In the genomic region with DNA sequence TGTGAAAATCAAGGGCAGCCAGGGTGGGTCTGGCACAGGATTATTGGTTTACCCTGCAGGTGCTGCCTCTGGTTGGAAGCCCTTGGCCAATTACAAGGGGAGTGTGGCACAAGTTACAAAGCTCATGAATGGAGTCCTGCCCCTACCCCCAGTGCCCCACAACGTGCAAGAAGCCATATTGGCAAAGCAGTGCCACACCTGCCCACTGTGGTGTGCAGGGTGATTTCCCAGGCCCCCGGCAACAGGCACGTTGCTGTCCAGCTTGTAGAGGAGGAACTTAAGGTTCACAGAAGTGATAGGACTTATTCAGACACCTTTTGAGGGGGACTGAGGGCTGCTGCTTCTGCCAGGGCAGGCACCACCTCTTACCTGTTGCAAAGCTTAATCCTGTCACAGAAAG, we compare ENCODE assay signal across 23 cellular contexts. TPM values are rescaled to one million over a fixed set of nuclear protein-coding genes. Genes with fewer than 3 reads are reported as not detected.
"Had no signal": no experiment of that assay in that cellular context is flagged by ENCODE, and none has a peak within 500 bp of the region (broad histone marks: within the 10 kb centered on the region; RNA-seq: fewer than 3 reads in every experiment).

No MANE protein-coding gene starts in this region.

- H3K4me3 ChIP-seq: body of pancreas, cardiac muscle cell, pancreas, uterus had no signal

- H3K27me3 Mint-ChIP-seq: activated naive CD4-positive, alpha-beta T cell treated with anti-CD3 and anti-CD28 coated beads, Interleukin-2, amount 50 U/mL, for 24 hours had no signal

- H3K36me3 Mint-ChIP-seq: activated naive CD4-positive, alpha-beta T cell treated with anti-CD3 and anti-CD28 coated beads, Interleukin-2, amount 50 U/mL, for 24 hours had no signal

- FAIRE-seq: pancreas had no signal

- H3K9me3 ChIP-seq: body of pancreas, pancreas, uterus had no signal

- H3K4me3 Mint-ChIP-seq: activated naive CD4-positive, alpha-beta T cell treated with anti-CD3 and anti-CD28 coated beads, Interleukin-2, amount 50 U/mL, for 24 hours; activated T-cell treated with anti-CD3 and anti-CD28 coated beads, Interleukin-2, amount 50 U/mL, for 72 hours; nephron had no signal

- H3K4me1 ChIP-seq: body of pancreas, pancreas, uterus had no signal

- H3K9me3 Mint-ChIP-seq: activated naive CD4-positive, alpha-beta T cell treated with anti-CD3 and anti-CD28 coated beads, Interleukin-2, amount 50 U/mL, for 24 hours; activated T-cell treated with anti-CD3 and anti-CD28 coated beads, Interleukin-2, amount 50 U/mL, for 72 hours; nephron had no signal

- ATAC-seq: body of pancreas, pancreas, right cardiac atrium had no signal

- H3K4me1 Mint-ChIP-seq: activated naive CD4-positive, alpha-beta T cell treated with anti-CD3 and anti-CD28 coated beads, Interleukin-2, amount 50 U/mL, for 24 hours; nephron had no signal

- H3K27ac Mint-ChIP-seq: activated naive CD4-positive, alpha-beta T cell treated with anti-CD3 and anti-CD28 coated beads, Interleukin-2, amount 50 U/mL, for 24 hours; activated T-cell treated with anti-CD3 and anti-CD28 coated beads, Interleukin-2, amount 50 U/mL, for 72 hours; nephron had no signal

- H3K36me3 ChIP-seq: cardiac muscle cell, pancreas, uterus had no signal

- H3K27me3 ChIP-seq: body of pancreas, cardiac muscle cell, pancreas, uterus had no signal

- H3K27ac ChIP-seq: body of pancreas, cardiac muscle cell, pancreas, uterus had no signal

- DNase-seq: activated CD4-positive, alpha-beta T cell treated with anti-CD3 and anti-CD28 coated beads, Interleukin-2, amount 50 U/mL, for 48 hours; activated effector memory CD4-positive, alpha-beta T cell treated with anti-CD3 and anti-CD28 coated beads, Interleukin-2, amount 50 U/mL, for 16 hours; activated T-cell treated with anti-CD3 and anti-CD28 coated beads, Interleukin-2, amount 50 U/mL, for 72 hours; anterior cingulate cortex; body of pancreas; foreskin melanocyte; hippocampal formation; kidney glomerular epithelial cell; pancreas; right cardiac atrium; stimulated activated CD4-positive, alpha-beta T cell treated with anti-CD3 and anti-CD28 coated beads, Interleukin-12 subunit alpha, Interleukin-12 subunit beta, amount 100 ng/mL, for 4 hours; stimulated activated CD4-positive, alpha-beta T cell treated with anti-CD3 and anti-CD28 coated beads, Interleukin-4, amount 100 ng/mL, for 4 hours; T-helper 9 cell; trophoblast cell; uterus had no signal

RNA-seq across cellular contexts. Expression of gene NKX1-2, which starts 23.2 kb away (rescaled TPM):
- total RNA-seq: activated T-cell treated with anti-CD3 and anti-CD28 coated beads, Interleukin-2, amount 50 U/mL, for 72 hours; body of pancreas; chondrocyte; liver; pancreas; pulmonary artery endothelial cell; right cardiac atrium; skeletal muscle tissue; T-helper 1 cell treated with Interleukin-12 subunit alpha and Interleukin-12 subunit beta and Interleukin-4 antibody, amounts not matched to agents 30 ng/mL and 1 ng/mL, for 36 hours; uterus had no signal
- polyA plus RNA-seq: cardiac muscle cell, liver, pancreas, right cardiac atrium had no signal
